In the genomic region with DNA sequence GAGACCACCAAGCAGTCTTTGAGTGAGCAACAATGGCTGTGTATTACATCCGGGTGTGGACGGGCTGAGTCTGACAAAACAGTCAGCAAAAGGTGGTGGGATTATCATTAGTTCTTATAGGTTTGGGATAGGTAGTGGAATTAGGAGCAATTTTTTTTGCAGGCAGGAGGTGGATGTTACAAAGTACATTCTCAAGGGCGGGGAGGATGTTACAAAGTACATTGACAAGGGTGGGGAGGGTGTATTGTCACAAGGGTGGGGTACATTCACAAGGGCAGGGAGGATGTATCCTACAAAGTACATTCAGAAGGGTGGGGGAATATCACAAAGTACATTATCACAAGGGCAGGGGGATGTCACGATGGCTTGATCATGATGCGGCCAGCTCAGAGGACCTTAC, we compare ENCODE assay signal across 2 cellular contexts.
A peak's percentile ranks its signal among the peaks of the same experiment; 100 is the strongest.
TF ChIP-seq lines count a peak whose summit lies in the region.

No MANE protein-coding gene starts in this region.

TF ChIP-seq in HCT116, 20 proteins besides CTCF, POLR2A, EP300 and RAD21:
- TF ChIP-seq CBX3 (IDR thresholded peaks at IDR 0.05; ENCODE audit: low read depth): peak; percentile 67; the same call in 1 of the 2 replicates
- TF ChIP-seq, protein P1, sequence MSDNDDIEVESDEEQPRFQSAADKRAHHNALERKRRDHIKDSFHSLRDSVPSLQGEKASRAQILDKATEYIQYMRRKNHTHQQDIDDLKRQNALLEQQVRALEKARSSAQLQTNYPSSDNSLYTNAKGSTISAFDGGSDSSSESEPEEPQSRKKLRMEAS (IDR thresholded peaks at IDR 0.05): no peak

TF ChIP-seq in K562, 482 proteins besides CTCF, POLR2A, EP300 and RAD21:
- TF ChIP-seq PHF21A (IDR thresholded peaks at IDR 0.05; ENCODE audit: borderline replicate concordance, low read depth): no peak
- peak; percentile 99 for TF ChIP-seq ZNF57 (CRISPR knock-in tag; IDR thresholded peaks at IDR 0.05)
- no peak for TF ChIP-seq FOXK1 (CRISPR knock-in tag; IDR thresholded peaks at IDR 0.05; ENCODE audit: borderline replicate concordance)
- TF ChIP-seq ZNF24 (IDR thresholded peaks at IDR 0.05): no peak
- TF ChIP-seq, protein P2, sequence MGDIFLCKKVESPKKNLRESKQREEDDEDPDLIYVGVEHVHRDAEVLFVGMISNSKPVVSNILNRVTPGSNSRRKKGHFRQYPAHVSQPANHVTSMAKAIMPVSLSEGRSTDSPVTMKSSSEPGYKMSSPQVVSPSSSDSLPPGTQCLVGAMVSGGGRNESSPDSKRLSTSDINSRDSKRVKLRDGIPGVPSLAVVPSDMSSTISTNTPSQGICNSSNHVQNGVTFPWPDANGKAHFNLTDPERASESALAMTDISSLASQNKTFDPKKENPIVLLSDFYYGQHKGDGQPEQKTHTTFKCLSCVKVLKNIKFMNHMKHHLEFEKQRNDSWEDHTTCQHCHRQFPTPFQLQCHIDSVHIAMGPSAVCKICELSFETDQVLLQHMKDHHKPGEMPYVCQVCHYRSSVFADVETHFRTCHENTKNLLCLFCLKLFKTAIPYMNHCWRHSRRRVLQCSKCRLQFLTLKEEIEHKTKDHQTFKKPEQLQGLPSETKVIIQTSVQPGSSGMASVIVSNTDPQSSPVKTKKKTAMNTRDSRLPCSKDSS (IDR thresholded peaks at IDR 0.05; ENCODE audit: low read depth, partially characterized antibody): peak; percentile 42
- TF ChIP-seq TGIF2 (CRISPR knock-in tag; IDR thresholded peaks at IDR 0.05): no peak
- TF ChIP-seq CHCHD3 (CRISPR knock-in tag; IDR thresholded peaks at IDR 0.05): no peak
- TF ChIP-seq ZNF583 (CRISPR knock-in tag; IDR thresholded peaks at IDR 0.05): no peak
- TF ChIP-seq ZNF77 (CRISPR knock-in tag; IDR thresholded peaks at IDR 0.05): no peak
- TF ChIP-seq STAT5A (IDR thresholded peaks at IDR 0.05; ENCODE audit: borderline replicate concordance, low read length): no peak
- TF ChIP-seq, protein P3, sequence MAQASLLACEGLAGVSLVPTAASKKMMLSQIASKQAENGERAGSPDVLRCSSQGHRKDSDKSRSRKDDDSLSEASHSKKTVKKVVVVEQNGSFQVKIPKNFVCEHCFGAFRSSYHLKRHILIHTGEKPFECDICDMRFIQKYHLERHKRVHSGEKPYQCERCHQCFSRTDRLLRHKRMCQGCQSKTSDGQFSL (CRISPR knock-in tag; IDR thresholded peaks at IDR 0.05): no peak
- TF ChIP-seq, protein P3 (tag; IDR thresholded peaks at IDR 0.05): no peak
- TF ChIP-seq SNRNP70 (optimal IDR thresholded peaks at IDR 0.05; ENCODE audit: low read depth, low read length): no peak
- no peak for TF ChIP-seq RFX1 (IDR thresholded peaks at IDR 0.05)
- TF ChIP-seq, protein P4, sequence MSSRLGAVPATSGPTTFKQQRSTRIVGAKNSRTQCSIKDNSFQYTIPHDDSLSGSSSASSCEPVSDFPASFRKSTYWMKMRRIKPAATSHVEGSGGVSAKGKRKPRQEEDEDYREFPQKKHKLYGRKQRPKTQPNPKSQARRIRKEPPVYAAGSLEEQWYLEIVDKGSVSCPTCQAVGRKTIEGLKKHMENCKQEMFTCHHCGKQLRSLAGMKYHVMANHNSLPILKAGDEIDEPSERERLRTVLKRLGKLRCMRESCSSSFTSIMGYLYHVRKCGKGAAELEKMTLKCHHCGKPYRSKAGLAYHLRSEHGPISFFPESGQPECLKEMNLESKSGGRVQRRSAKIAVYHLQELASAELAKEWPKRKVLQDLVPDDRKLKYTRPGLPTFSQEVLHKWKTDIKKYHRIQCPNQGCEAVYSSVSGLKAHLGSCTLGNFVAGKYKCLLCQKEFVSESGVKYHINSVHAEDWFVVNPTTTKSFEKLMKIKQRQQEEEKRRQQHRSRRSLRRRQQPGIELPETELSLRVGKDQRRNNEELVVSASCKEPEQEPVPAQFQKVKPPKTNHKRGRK (tag; IDR thresholded peaks at IDR 0.05): no peak
- TF ChIP-seq CBX3 (IDR thresholded peaks at IDR 0.05; ENCODE audit: borderline replicate concordance in 1 of 2, low read length in 2 of 2): peak in 1 of 2 experiments; percentile 53; a peak in 1 of 3 replicates
- no peak for TF ChIP-seq NEUROD1 (IDR thresholded peaks at IDR 0.05; ENCODE audit: borderline replicate concordance, low read depth, low read length, partially characterized antibody)
- no peak for TF ChIP-seq CBFA2T2 (conservative IDR thresholded peaks at IDR 0.05)
- TF ChIP-seq ZNF584 (CRISPR knock-in tag; IDR thresholded peaks at IDR 0.05; ENCODE audit: low read depth): no peak
- TF ChIP-seq ZNF324 (CRISPR knock-in tag; IDR thresholded peaks at IDR 0.05): no peak
- TF ChIP-seq TRIM24 (IDR thresholded peaks at IDR 0.05): peak in 1 of 2 experiments; percentile 13; a peak in 1 of 4 replicates
- peak; percentile 80; the same call in 1 of the 2 replicates for TF ChIP-seq CBX5 (IDR thresholded peaks at IDR 0.05; ENCODE audit: borderline replicate concordance, low read depth)
- no peak for TF ChIP-seq TEAD2 (tag; IDR thresholded peaks at IDR 0.05)
- TF ChIP-seq ESRRA (IDR thresholded peaks at IDR 0.05; ENCODE audit: borderline replicate concordance, low read depth): no peak
- no peak for TF ChIP-seq DPF2 (IDR thresholded peaks at IDR 0.05)
- no peak for TF ChIP-seq SRF (CRISPR knock-in tag; IDR thresholded peaks at IDR 0.05)
- TF ChIP-seq SMARCA4 (IDR thresholded peaks at IDR 0.05): no peak
- no peak for TF ChIP-seq U2AF1 (optimal IDR thresholded peaks at IDR 0.05; ENCODE audit: low read depth, low read length)
- no peak for TF ChIP-seq PRPF4 (IDR thresholded peaks at IDR 0.05; ENCODE audit: insufficient read depth, low read depth, low read length, poor library complexity, severe bottlenecking)
- TF ChIP-seq BRCA1 (IDR thresholded peaks at IDR 0.05): no peak
- no peak for TF ChIP-seq BRCA1 (CRISPR knock-in tag; IDR thresholded peaks at IDR 0.05)
- TF ChIP-seq BRD4 (IDR thresholded peaks at IDR 0.05): no peak
TF ChIP-seq in K562: peak in this region for 5.
